Comparison of ENCODE assay signal across 21 cellular contexts in the genomic region with DNA sequence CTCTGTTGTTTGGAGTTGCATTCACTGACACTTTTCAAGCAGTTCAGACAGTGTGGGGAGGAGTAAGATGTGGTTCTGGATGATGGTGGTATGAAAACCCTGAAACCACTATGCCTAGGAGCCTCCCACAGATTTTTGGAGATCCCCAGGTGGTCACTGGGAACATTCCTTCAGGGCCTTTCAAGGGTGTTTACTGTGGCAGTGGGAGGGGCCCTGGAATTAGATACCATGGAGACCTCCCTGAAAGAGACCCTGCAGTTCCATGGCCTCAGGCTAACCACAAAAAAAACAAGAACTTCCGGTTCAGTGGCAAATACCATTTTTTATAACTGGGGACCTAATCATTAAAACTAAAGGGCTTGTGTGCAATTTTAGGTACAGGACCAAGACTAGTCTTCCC.
"Had no signal": no experiment of that assay in that cellular context is flagged by ENCODE, and none has a peak within 500 bp of the region (broad histone marks: within the 10 kb centered on the region; RNA-seq: fewer than 3 reads in every experiment).

No MANE protein-coding gene starts in this region.

- ATAC-seq: activated CD4-positive, alpha-beta T cell treated with anti-CD3 and anti-CD28 coated beads for 36 hours; activated T-cell treated with anti-CD3 and anti-CD28 coated beads, Interleukin-2, amount 50 U/mL, for 4 hours; natural killer cell had no signal

- H3K27ac Mint-ChIP-seq: activated CD4-positive, alpha-beta memory T cell treated with anti-CD3 and anti-CD28 coated beads, Interleukin-2, amount 10 ng/mL, durations not matched to agents 7 days and 5 days; activated CD4-positive, alpha-beta T cell treated with anti-CD3 and anti-CD28 coated beads for 36 hours; activated naive CD8-positive, alpha-beta T cell; brain; natural killer cell had no signal

- H3K36me3 Mint-ChIP-seq: activated naive CD8-positive, alpha-beta T cell; brain; natural killer cell had no signal

- H3K4me3 ChIP-seq: coronary artery, esophagus squamous epithelium, hepatocyte, left ventricle myocardium inferior, stomach, testis, upper lobe of left lung had no signal

- H3K4me3 Mint-ChIP-seq: activated CD4-positive, alpha-beta memory T cell treated with anti-CD3 and anti-CD28 coated beads, Interleukin-2, amount 10 ng/mL, durations not matched to agents 7 days and 5 days; activated CD4-positive, alpha-beta T cell treated with anti-CD3 and anti-CD28 coated beads for 36 hours; activated naive CD8-positive, alpha-beta T cell; activated T-cell treated with anti-CD3 and anti-CD28 coated beads, Interleukin-2, amount 50 U/mL, for 4 hours; brain; natural killer cell had no signal

- H3K4me1 Mint-ChIP-seq: activated CD4-positive, alpha-beta memory T cell treated with anti-CD3 and anti-CD28 coated beads, Interleukin-2, amount 10 ng/mL, durations not matched to agents 7 days and 5 days; activated CD4-positive, alpha-beta T cell treated with anti-CD3 and anti-CD28 coated beads for 36 hours; brain; natural killer cell had no signal

- H3K27ac ChIP-seq: coronary artery, esophagus squamous epithelium, hepatocyte, left ventricle myocardium inferior, stomach, testis, upper lobe of left lung, WERI-Rb-1 had no signal

- H3K9me3 ChIP-seq: esophagus squamous epithelium, left ventricle myocardium inferior, stomach, testis, upper lobe of left lung had no signal

- DNase-seq: activated CD4-positive, alpha-beta memory T cell treated with anti-CD3 and anti-CD28 coated beads, Interleukin-2, amount 10 ng/mL, durations not matched to agents 7 days and 5 days; activated CD4-positive, alpha-beta T cell treated with anti-CD3 and anti-CD28 coated beads for 36 hours; activated effector memory CD4-positive, alpha-beta T cell treated with Interleukin-2 at 50 U/mL for 16 hours; activated T-cell treated with anti-CD3 and anti-CD28 coated beads, Interleukin-2, amount 50 U/mL, for 4 hours; amniotic stem cell; central memory CD4-positive, alpha-beta T cell; effector CD8-positive, alpha-beta T cell; esophagus squamous epithelium; left ventricle myocardium inferior; natural killer cell; stimulated activated CD4-positive, alpha-beta T cell treated with anti-CD3 and anti-CD28 coated beads, Interleukin-1b, Interleukin-23, amount 100 ng/mL, for 48 hours; stomach; T1000; testis; upper lobe of left lung; WERI-Rb-1 had no signal

- H3K36me3 ChIP-seq: esophagus squamous epithelium, left ventricle myocardium inferior, stomach, upper lobe of left lung, WERI-Rb-1 had no signal

- FAIRE-seq: keratinocyte had no signal

- H3K9me3 Mint-ChIP-seq: activated CD4-positive, alpha-beta memory T cell treated with anti-CD3 and anti-CD28 coated beads, Interleukin-2, amount 10 ng/mL, durations not matched to agents 7 days and 5 days; activated T-cell treated with anti-CD3 and anti-CD28 coated beads, Interleukin-2, amount 50 U/mL, for 4 hours; brain; natural killer cell had no signal

- H3K4me1 ChIP-seq: esophagus squamous epithelium, testis had no signal
